ENCODE assay signal across 1 cellular context in the genomic region with DNA sequence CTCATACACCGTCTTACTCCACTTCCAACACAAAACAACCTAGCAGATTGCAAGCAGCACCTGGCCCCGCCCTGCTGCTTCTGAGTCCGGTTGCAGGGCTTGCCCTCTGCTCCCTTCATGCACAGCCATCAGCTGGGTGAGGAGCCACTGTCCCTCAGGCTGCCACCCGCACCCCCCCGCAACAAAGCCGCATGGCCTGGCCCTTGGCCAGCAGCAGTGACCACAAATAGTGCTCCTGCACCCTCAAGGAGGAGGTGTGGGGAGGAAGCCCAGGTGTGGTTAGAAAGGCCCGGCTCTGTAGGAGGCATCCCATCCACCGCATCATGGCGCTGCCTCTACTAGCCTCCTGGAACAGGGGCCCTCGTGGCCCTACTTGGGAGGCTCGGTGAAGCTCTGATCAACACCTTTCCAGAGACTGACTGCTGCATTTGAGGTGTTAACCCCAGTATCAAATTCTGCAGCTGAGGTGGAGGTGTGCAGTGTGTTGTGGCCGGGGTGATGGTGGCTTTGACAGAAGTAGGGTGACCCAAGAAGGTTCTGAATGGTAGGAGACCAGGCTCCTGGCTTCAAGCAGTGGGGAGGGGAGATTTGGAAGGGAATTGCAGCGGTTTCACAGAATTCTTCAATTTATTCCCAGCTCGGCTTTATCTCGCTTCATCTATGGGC.
TF ChIP-seq lines count a peak whose summit lies in the region.

No MANE protein-coding gene starts in this region.

TF ChIP-seq in K562, 482 proteins besides CTCF, POLR2A, EP300 and RAD21:
- TF ChIP-seq TOE1 (IDR thresholded peaks at IDR 0.05; ENCODE audit: borderline replicate concordance) (no peak), TOE1 (CRISPR knock-in tag; IDR thresholded peaks at IDR 0.05; ENCODE audit: borderline replicate concordance, low read depth) (no peak), HMGN3 (IDR thresholded peaks at IDR 0.05; ENCODE audit: borderline replicate concordance, extremely low read depth, insufficient read length, low read depth, low read length) (no peak), NFIC (IDR thresholded peaks at IDR 0.05) (peak; percentile 32), MYBL2 (IDR thresholded peaks at IDR 0.05; ENCODE audit: low read depth) (no peak), MYBL2 (CRISPR knock-in tag; IDR thresholded peaks at IDR 0.05; ENCODE audit: borderline replicate concordance) (no peak), NFXL1 (CRISPR knock-in tag; IDR thresholded peaks at IDR 0.05) (no peak), HNRNPK (IDR thresholded peaks at IDR 0.05; ENCODE audit: low read depth, low read length, poor library complexity, severe bottlenecking) (no peak)
- TF ChIP-seq, protein P1, sequence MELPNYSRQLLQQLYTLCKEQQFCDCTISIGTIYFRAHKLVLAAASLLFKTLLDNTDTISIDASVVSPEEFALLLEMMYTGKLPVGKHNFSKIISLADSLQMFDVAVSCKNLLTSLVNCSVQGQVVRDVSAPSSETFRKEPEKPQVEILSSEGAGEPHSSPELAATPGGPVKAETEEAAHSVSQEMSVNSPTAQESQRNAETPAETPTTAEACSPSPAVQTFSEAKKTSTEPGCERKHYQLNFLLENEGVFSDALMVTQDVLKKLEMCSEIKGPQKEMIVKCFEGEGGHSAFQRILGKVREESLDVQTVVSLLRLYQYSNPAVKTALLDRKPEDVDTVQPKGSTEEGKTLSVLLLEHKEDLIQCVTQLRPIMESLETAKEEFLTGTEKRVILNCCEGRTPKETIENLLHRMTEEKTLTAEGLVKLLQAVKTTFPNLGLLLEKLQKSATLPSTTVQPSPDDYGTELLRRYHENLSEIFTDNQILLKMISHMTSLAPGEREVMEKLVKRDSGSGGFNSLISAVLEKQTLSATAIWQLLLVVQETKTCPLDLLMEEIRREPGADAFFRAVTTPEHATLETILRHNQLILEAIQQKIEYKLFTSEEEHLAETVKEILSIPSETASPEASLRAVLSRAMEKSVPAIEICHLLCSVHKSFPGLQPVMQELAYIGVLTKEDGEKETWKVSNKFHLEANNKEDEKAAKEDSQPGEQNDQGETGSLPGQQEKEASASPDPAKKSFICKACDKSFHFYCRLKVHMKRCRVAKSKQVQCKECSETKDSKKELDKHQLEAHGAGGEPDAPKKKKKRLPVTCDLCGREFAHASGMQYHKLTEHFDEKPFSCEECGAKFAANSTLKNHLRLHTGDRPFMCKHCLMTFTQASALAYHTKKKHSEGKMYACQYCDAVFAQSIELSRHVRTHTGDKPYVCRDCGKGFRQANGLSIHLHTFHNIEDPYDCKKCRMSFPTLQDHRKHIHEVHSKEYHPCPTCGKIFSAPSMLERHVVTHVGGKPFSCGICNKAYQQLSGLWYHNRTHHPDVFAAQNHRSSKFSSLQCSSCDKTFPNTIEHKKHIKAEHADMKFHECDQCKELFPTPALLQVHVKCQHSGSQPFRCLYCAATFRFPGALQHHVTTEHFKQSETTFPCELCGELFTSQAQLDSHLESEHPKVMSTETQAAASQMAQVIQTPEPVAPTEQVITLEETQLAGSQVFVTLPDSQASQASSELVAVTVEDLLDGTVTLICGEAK (IDR thresholded peaks at IDR 0.05) = no peak
- TF ChIP-seq, protein P1 (CRISPR knock-in tag; IDR thresholded peaks at IDR 0.05) = no peak
